Comparison of ENCODE assay signal across 15 cellular contexts in the genomic region with DNA sequence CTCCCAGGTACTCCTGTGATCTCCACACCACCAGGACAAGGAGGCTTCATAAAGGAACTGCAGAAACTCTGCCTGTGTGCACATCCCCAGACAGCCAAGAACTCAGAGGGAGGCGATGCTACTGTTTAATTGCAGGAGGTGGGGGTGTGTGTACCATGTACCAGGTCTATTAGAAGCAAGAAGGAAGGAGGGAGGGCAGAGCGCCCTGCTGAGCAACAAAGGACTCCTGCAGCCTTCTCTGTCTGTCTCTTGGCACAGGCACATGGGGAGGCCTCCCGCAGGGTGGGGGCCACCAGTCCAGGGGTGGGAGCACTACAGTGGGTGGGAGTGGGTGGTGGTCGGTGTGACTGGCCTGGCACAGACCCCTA. TPM values are rescaled to one million over a fixed set of nuclear protein-coding genes. Genes with fewer than 3 reads are reported as not detected.
DNase-seq lines count a peak whose midpoint lies in the region; ATAC-seq and TF ChIP-seq lines count a peak whose summit lies in the region.
"Not testable (repeated sequence)": the region's sequence is repeated elsewhere in the genome, so short reads cannot be mapped to it uniquely, and the experiment has no call there.
"Had no signal": no experiment of that assay in that cellular context is flagged by ENCODE, and none has a peak within 500 bp of the region (broad histone marks: within the 10 kb centered on the region; RNA-seq: fewer than 3 reads in every experiment).

No MANE protein-coding gene starts in this region.

- not testable (repeated sequence) for H3K27ac ChIP-seq in HEK293 (ENCODE audit: extremely low read depth, low read depth, low read length); upper lobe of right lung

- H3K4me1 Mint-ChIP-seq in activated CD8-positive, alpha-beta memory T cell treated with anti-CD3 and anti-CD28 coated beads, Interleukin-2, amount 10 ng/mL, durations not matched to agents 7 days and 5 days; nephron progenitor cell; osteocyte (ENCODE audit: unreplicated experiment): not testable (repeated sequence)

- intact Hi-C loops in upper lobe of right lung (cut with DNase I): not testable (repeated sequence)

- H3K27ac Mint-ChIP-seq in activated CD8-positive, alpha-beta memory T cell treated with anti-CD3 and anti-CD28 coated beads, Interleukin-2, amount 10 ng/mL, durations not matched to agents 7 days and 5 days; osteocyte (ENCODE audit: unreplicated experiment): not testable (repeated sequence)
- H3K27ac Mint-ChIP-seq in nephron progenitor cell: peak overlapping the region; percentile 54

- not testable (repeated sequence) for H3K27me3 Mint-ChIP-seq in activated CD8-positive, alpha-beta memory T cell treated with anti-CD3 and anti-CD28 coated beads, Interleukin-2, amount 10 ng/mL, durations not matched to agents 7 days and 5 days
- H3K27me3 Mint-ChIP-seq in nephron progenitor cell (ENCODE audit: low read depth, poor library complexity) (peaks cover 18% of the 10 kb centered on the region), osteocyte (ENCODE audit: unreplicated experiment) (peaks cover 15% of the 10 kb centered on the region)

- not testable (repeated sequence) for H3K36me3 Mint-ChIP-seq in activated CD8-positive, alpha-beta memory T cell treated with anti-CD3 and anti-CD28 coated beads, Interleukin-2, amount 10 ng/mL, durations not matched to agents 7 days and 5 days; nephron progenitor cell (ENCODE audit: low read depth); osteocyte (ENCODE audit: unreplicated experiment)

- ATAC-seq in activated CD8-positive, alpha-beta memory T cell treated with anti-CD3 and anti-CD28 coated beads, Interleukin-2, amount 10 ng/mL, durations not matched to agents 7 days and 5 days: not testable (repeated sequence)
- peak; percentile 14 for ATAC-seq in upper lobe of right lung

- DNase-seq in NCI-H345 (lab: John Stamatoyannopoulos, UW) (peak; percentile 29), osteocyte (ENCODE audit: extremely low spot score, unreplicated experiment) (peak; percentile 70)
- DNase-seq in activated CD8-positive, alpha-beta memory T cell treated with anti-CD3 and anti-CD28 coated beads, Interleukin-2, amount 10 ng/mL, durations not matched to agents 7 days and 5 days: peak; percentile 4
- DNase-seq in nephron progenitor cell, upper lobe of right lung: not testable (repeated sequence)

- not testable (repeated sequence) for H3K27me3 ChIP-seq in upper lobe of right lung

- TF ChIP-seq CTCF in HEK293 (tag by site-specific recombination; IDR thresholded peaks at IDR 0.05); nephron progenitor cell (IDR thresholded peaks at IDR 0.05); osteocyte (IDR thresholded peaks at IDR 0.05); upper lobe of right lung (IDR thresholded peaks at IDR 0.05): not testable (repeated sequence)

- H3K4me1 ChIP-seq in HEK293 (ENCODE audit: control insufficient read depth, insufficient read depth, low read length); upper lobe of right lung: not testable (repeated sequence)

- CTCF ChIA-PET in HEK293 (lab: Yijun Ruan, JAX); activated CD8-positive, alpha-beta memory T cell treated with anti-CD3 and anti-CD28 coated beads, Interleukin-2, amount 10 ng/mL, durations not matched to agents 7 days and 5 days (lab: Charles Lee): not testable (repeated sequence)

- H3K36me3 ChIP-seq in HEK293 (ENCODE audit: control insufficient read depth in 2 of 2, insufficient read depth in 1 of 2, low read length in 2 of 2); upper lobe of right lung: not testable (repeated sequence)

- not testable (repeated sequence) for H3K9me3 ChIP-seq in HEK293 (ENCODE audit: control insufficient read depth, insufficient read depth, low read depth, low read length); upper lobe of right lung

- not testable (repeated sequence) for H3K4me3 ChIP-seq in HEK293 (ENCODE audit: low read depth, low read length); upper lobe of right lung

- POLR2A ChIA-PET in HEK293 (lab: Yijun Ruan, JAX): not testable (repeated sequence)

- H3K9me3 Mint-ChIP-seq in activated CD8-positive, alpha-beta memory T cell treated with anti-CD3 and anti-CD28 coated beads, Interleukin-2, amount 10 ng/mL, durations not matched to agents 7 days and 5 days (ENCODE audit: low read depth); nephron progenitor cell; osteocyte (ENCODE audit: unreplicated experiment): not testable (repeated sequence)

- H3K4me3 Mint-ChIP-seq in activated CD8-positive, alpha-beta memory T cell treated with anti-CD3 and anti-CD28 coated beads, Interleukin-2, amount 10 ng/mL, durations not matched to agents 7 days and 5 days; nephron progenitor cell; osteocyte (ENCODE audit: unreplicated experiment): not testable (repeated sequence)

TF ChIP-seq in HEK293, 187 proteins besides CTCF, POLR2A, EP300 and RAD21:
- TF ChIP-seq OSR2 (tag by site-specific recombination; IDR thresholded peaks at IDR 0.05) (peak; percentile 38; the same call in 1 of the 2 replicates), ZIC2 (tag by site-specific recombination; IDR thresholded peaks at IDR 0.05) (peak; percentile 75), GLIS1 (tag by site-specific recombination; IDR thresholded peaks at IDR 0.05) (peak; percentile 70)

RNA-seq across cellular contexts. Expression of a gene that starts 3.3 kb away (rescaled TPM):
- total RNA-seq in activated CD8-positive, alpha-beta memory T cell treated with anti-CD3 and anti-CD28 coated beads, Interleukin-2, amount 10 ng/mL, durations not matched to agents 7 days and 5 days: not detected
- total RNA-seq in osteocyte: not detected in 2 replicates
- not detected for total RNA-seq in upper lobe of right lung
- total RNA-seq: Calu3; CD4-positive, alpha-beta T cell; CD8-positive, alpha-beta memory T cell; Daoy; G401; GM23338; H4; H9; HFFc6 had no signal

RNA-seq across cellular contexts. Expression of a gene that starts 47.8 kb away (rescaled TPM):
- under 1 TPM; 0.47 to 0.61 TPM for total RNA-seq in activated CD8-positive, alpha-beta memory T cell treated with anti-CD3 and anti-CD28 coated beads, Interleukin-2, amount 10 ng/mL, durations not matched to agents 7 days and 5 days
- 705 and 710 TPM in 2 replicates for total RNA-seq in osteocyte
- 666 TPM for total RNA-seq in upper lobe of right lung

Comparison
In these comparisons a context has a peak if more than half of its experiments do, and no peak if none do; other contexts are left out.
1. RNA of a gene that starts 47.8 kb away (total RNA-seq): 705 to 710 TPM in osteocyte and 666 TPM in upper lobe of right lung (single experiment); 0.47 to 0.61 TPM in activated CD8-positive, alpha-beta memory T cell treated with anti-CD3 and anti-CD28 coated beads, Interleukin-2, amount 10 ng/mL, durations not matched to agents 7 days and 5 days; every median in the first group is over 100 times any median in the second.